1 cellular context compared by ENCODE assay signal in genomic region chr6:111761783-111762312, GRCh38.
TF ChIP-seq lines count a peak whose summit lies in the region.

No MANE protein-coding gene starts in this region.

TF ChIP-seq in HepG2, 621 proteins besides CTCF, POLR2A, EP300 and RAD21 (continued from another document):
- TF ChIP-seq HNF1B (CRISPR knock-in tag; IDR thresholded peaks at IDR 0.05) (no peak), TEAD3 (CRISPR knock-in tag; optimal IDR thresholded peaks at IDR 0.05; ENCODE audit: borderline replicate concordance) (no peak)
TF ChIP-seq in HepG2: peak in this region for 0.
